Comparison of ENCODE assay signal across 8 cellular contexts in the genomic region with DNA sequence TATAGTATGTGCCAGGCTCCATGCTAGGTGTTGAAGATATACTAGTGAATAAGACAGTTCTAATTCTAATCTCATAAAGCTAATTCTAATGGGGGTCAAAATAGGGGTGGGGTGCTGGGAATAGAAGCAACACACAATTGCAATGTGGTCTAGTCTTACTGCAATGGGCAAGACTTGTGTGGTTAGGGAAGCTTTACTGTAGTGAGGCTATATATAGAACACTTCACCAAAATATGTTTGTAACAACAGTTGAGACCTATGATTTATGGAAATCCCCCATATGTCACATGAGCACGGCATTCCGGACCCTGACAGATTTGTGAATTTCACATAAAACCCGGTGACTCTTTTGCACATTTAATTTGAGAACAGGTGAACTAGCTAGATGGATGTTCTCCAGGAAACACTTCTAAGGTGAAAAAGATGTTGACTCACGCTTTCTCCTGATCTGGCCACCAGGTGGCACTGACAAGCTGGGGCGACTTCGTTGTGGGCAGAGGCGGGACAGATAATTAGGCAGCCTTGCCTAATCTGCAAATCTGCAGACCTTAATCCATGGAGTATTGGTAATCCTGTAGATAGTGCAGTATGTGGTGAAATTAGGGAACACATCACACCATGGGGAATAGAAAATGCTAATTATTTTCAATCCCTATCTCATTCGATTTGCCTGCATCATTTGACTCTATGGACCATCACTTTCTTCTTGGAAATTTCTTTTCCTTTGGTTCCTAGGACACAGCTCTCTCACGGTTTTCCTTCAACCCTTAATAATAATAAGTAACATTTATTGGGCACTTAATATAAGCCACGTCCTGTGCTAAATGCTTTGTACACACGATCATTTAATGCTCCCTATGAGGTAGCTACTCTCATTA. TPM values are rescaled to one million over a fixed set of nuclear protein-coding genes. Genes with fewer than 3 reads are reported as not detected.
A peak's percentile ranks its signal among the peaks of the same experiment; 100 is the strongest.
DNase-seq lines count a peak whose midpoint lies in the region; ATAC-seq and TF ChIP-seq lines count a peak whose summit lies in the region.

No MANE protein-coding gene starts in this region.

- H3K27ac Mint-ChIP-seq in activated CD8-positive, alpha-beta memory T cell treated with anti-CD3 and anti-CD28 coated beads, Interleukin-2, amount 10 ng/mL, durations not matched to agents 7 days and 5 days = no peak overlapping the region
- H3K27ac Mint-ChIP-seq in natural killer cell treated with Interleukin-12 subunit alpha and Interleukin-12 subunit beta and Interleukin-15 and Interleukin-18, amount 100 ng/mL, for 72 hours = no peak overlapping the region

- H3K36me3 Mint-ChIP-seq in activated CD8-positive, alpha-beta memory T cell treated with anti-CD3 and anti-CD28 coated beads, Interleukin-2, amount 10 ng/mL, durations not matched to agents 7 days and 5 days = peaks cover 18% of the 10 kb centered on the region
- peaks cover 4% of the 10 kb centered on the region for H3K36me3 Mint-ChIP-seq in natural killer cell treated with Interleukin-12 subunit alpha and Interleukin-12 subunit beta and Interleukin-15 and Interleukin-18, amount 100 ng/mL, for 72 hours

- DNase-seq in GDM1 (lab: John Stamatoyannopoulos, UW) (peak; percentile 8), NOMO-1 (lab: John Stamatoyannopoulos, UW; ENCODE audit: unreplicated experiment in 2 of 2) (peak; percentile 69 to 70), epithelial cell of proximal tubule (ENCODE audit: low read depth) (no peak)
- peak; percentile 83 for DNase-seq in activated CD8-positive, alpha-beta memory T cell treated with anti-CD3 and anti-CD28 coated beads, Interleukin-2, amount 10 ng/mL, durations not matched to agents 7 days and 5 days
- DNase-seq in natural killer cell treated with Interleukin-12 subunit alpha and Interleukin-12 subunit beta and Interleukin-15 and Interleukin-18, amount 100 ng/mL, for 72 hours (ENCODE audit: low spot score) = peak; percentile 76
- peak; percentile 62 for DNase-seq in stimulated activated naive CD4-positive, alpha-beta T cell treated with Interleukin-2 at 50 U/mL for 16 hours (lab: John Stamatoyannopoulos, UW)

- peaks cover 35% of the 10 kb centered on the region for H3K27me3 Mint-ChIP-seq in activated CD8-positive, alpha-beta memory T cell treated with anti-CD3 and anti-CD28 coated beads, Interleukin-2, amount 10 ng/mL, durations not matched to agents 7 days and 5 days
- peaks cover 31 to 36% of the 10 kb centered on the region in 2 donors for H3K27me3 Mint-ChIP-seq in natural killer cell treated with Interleukin-12 subunit alpha and Interleukin-12 subunit beta and Interleukin-15 and Interleukin-18, amount 100 ng/mL, for 72 hours

- H3K4me3 ChIP-seq in epithelial cell of proximal tubule (ENCODE audit: low read depth, low read length) = no peak overlapping the region

- peak; percentile 91 for TF ChIP-seq CTCF in epithelial cell of proximal tubule (conservative IDR thresholded peaks at IDR 0.05; ENCODE audit: low read depth, low read length)

- peak; percentile 48 for ATAC-seq in HG03378 (IDR thresholded peaks at IDR 0.05; ENCODE audit: unreplicated experiment)
- peak; percentile 64 for ATAC-seq in activated CD8-positive, alpha-beta memory T cell treated with anti-CD3 and anti-CD28 coated beads, Interleukin-2, amount 10 ng/mL, durations not matched to agents 7 days and 5 days
- peak in 1 of 2 donors; percentile 68 for ATAC-seq in natural killer cell treated with Interleukin-12 subunit alpha and Interleukin-12 subunit beta and Interleukin-15 and Interleukin-18, amount 100 ng/mL, for 72 hours
- no peak for ATAC-seq in GM21526 (IDR thresholded peaks at IDR 0.05; ENCODE audit: low FRiP score, unreplicated experiment)

- CTCF ChIA-PET in activated CD8-positive, alpha-beta memory T cell treated with anti-CD3 and anti-CD28 coated beads, Interleukin-2, amount 10 ng/mL, durations not matched to agents 7 days and 5 days (lab: Charles Lee) = interaction anchor here (0.7 to 4.0 kb wide), 40 partner anchors 9 to 589 kb away, joined by 3 to 180 read pairs (median 4); a partner anchor contains a TSS

- H3K4me1 Mint-ChIP-seq in activated CD8-positive, alpha-beta memory T cell treated with anti-CD3 and anti-CD28 coated beads, Interleukin-2, amount 10 ng/mL, durations not matched to agents 7 days and 5 days = peaks cover 11% of the 10 kb centered on the region
- H3K4me1 Mint-ChIP-seq in natural killer cell treated with Interleukin-12 subunit alpha and Interleukin-12 subunit beta and Interleukin-15 and Interleukin-18, amount 100 ng/mL, for 72 hours (ENCODE audit: low read depth in 2 of 2) = peaks cover 7 to 9% of the 10 kb centered on the region in 2 donors

- H3K4me3 Mint-ChIP-seq in activated CD8-positive, alpha-beta memory T cell treated with anti-CD3 and anti-CD28 coated beads, Interleukin-2, amount 10 ng/mL, durations not matched to agents 7 days and 5 days = no peak overlapping the region
- no peak overlapping the region for H3K4me3 Mint-ChIP-seq in natural killer cell treated with Interleukin-12 subunit alpha and Interleukin-12 subunit beta and Interleukin-15 and Interleukin-18, amount 100 ng/mL, for 72 hours

- H3K9me3 Mint-ChIP-seq in activated CD8-positive, alpha-beta memory T cell treated with anti-CD3 and anti-CD28 coated beads, Interleukin-2, amount 10 ng/mL, durations not matched to agents 7 days and 5 days (ENCODE audit: low read depth) = no peaks in the 10 kb centered on the region
- H3K9me3 Mint-ChIP-seq in natural killer cell treated with Interleukin-12 subunit alpha and Interleukin-12 subunit beta and Interleukin-15 and Interleukin-18, amount 100 ng/mL, for 72 hours = no peaks in the 10 kb centered on the region

RNA-seq across cellular contexts. Expression of a gene that starts 37.7 kb away (rescaled TPM):
- total RNA-seq in activated CD8-positive, alpha-beta memory T cell treated with anti-CD3 and anti-CD28 coated beads, Interleukin-2, amount 10 ng/mL, durations not matched to agents 7 days and 5 days = 10 to 100 TPM; 54.8 to 64.3 TPM
- 4.2 and 5.4 TPM in 2 replicates for total RNA-seq in epithelial cell of proximal tubule
- total RNA-seq in natural killer cell treated with Interleukin-12 subunit alpha and Interleukin-12 subunit beta and Interleukin-15 and Interleukin-18, amount 100 ng/mL, for 72 hours = 10 to 100 TPM; 11.2 to 19.3 TPM
